Comparison of ENCODE assay signal across 19 cellular contexts in the genomic region with DNA sequence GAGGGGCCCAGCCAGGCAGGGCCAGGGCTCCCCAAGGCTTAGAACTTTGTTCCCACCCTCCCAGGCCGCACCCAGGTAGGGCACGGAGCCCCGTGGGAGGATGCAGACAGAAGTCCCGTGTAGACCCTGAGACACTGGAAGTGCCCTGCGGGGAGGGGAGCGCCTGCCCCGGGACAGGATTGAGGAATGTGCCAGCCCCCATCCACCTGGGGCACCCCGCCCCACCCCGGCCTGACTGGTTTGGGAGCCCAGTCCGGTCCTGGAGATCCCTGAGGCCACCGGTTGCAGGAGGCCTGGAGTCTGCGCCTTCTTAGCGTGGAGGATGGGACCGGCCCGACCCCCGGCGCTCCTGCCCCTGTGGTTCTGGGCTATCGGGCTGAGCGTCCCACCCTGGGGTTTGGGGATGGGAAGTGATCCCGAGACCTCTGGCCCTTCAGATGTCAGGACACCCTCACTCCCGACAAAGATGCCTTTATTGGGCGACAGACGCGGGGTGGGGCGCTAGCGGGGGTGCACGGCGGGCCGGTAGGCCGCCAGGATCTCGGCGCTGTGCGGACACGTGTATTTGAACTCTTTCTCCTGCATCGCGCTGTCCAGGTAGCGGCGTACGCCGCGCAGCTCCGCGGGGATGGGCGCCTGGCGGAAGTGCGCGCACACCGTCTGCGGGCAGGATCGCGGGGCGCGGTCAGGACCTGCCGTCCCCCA. TPM values are rescaled to one million over a fixed set of nuclear protein-coding genes. Genes with fewer than 3 reads are reported as not detected.
A peak's percentile ranks its signal among the peaks of the same experiment; 100 is the strongest.
DNase-seq lines count a peak whose midpoint lies in the region; ATAC-seq, FAIRE-seq and TF ChIP-seq lines count a peak whose summit lies in the region.
"Had no signal": no experiment of that assay in that cellular context is flagged by ENCODE, and none has a peak within 500 bp of the region (broad histone marks: within the 10 kb centered on the region; RNA-seq: fewer than 3 reads in every experiment).

No MANE protein-coding gene starts in this region.

- peaks cover 5% of the 10 kb centered on the region for H3K27me3 Mint-ChIP-seq in activated CD8-positive, alpha-beta T cell treated with anti-CD3 and anti-CD28 coated beads for 36 hours

- CTCF ChIA-PET in activated CD8-positive, alpha-beta T cell treated with anti-CD3 and anti-CD28 coated beads for 36 hours (lab: Charles Lee) = interaction anchor here (1.3 to 5.8 kb wide), 5 partner anchors 35 to 70 kb away, joined by 3 to 48 read pairs (median 8); partner anchors contain the start of gene ABCA2

- H3K9me3 ChIP-seq in BLaER1 treated with 17β-estradiol and CSF1 and Interleukin-3, amounts not matched to agents 10 nM and 100 nM (replicated peaks in 1 of 11) = no peaks in the 10 kb centered on the region
- H3K9me3 ChIP-seq in keratinocyte (ENCODE audit: control insufficient read depth, low read depth, low read length) (no peaks in the 10 kb centered on the region), gastrocnemius medialis (no peaks in the 10 kb centered on the region)

- in situ Hi-C loops in gastrocnemius medialis (cut with MboI; ENCODE audit: low sequenced_read_pairs in 4 of 4) = no loop called here

- POLR2A ChIA-PET in activated CD8-positive, alpha-beta T cell treated with anti-CD3 and anti-CD28 coated beads for 36 hours (lab: Charles Lee) = interaction anchor here (0.8 to 1.4 kb wide), 4 partner anchors 9 to 111 kb away, joined by 3 to 5 read pairs (median 3); no protein-coding TSS in a partner anchor

- H3K4me2 ChIP-seq in BLaER1 treated with 17β-estradiol and CSF1 and Interleukin-3, amounts not matched to agents 10 nM and 100 nM = peak overlapping the region; percentile 96 to 100 (median 99); a peak in 18 of 22 replicates
- peak overlapping the region; percentile 32 for H3K4me2 ChIP-seq in keratinocyte (ENCODE audit: control insufficient read depth, extremely low read depth, insufficient read depth, low read depth, low read length)

- peaks cover 0 to 19% (median 8%) of the 10 kb centered on the region in 11 experiments; a peak in 10 of 22 replicates for H3K36me3 ChIP-seq in BLaER1 treated with 17β-estradiol and CSF1 and Interleukin-3, amounts not matched to agents 10 nM and 100 nM
- H3K36me3 ChIP-seq in keratinocyte (ENCODE audit: control insufficient read depth in 2 of 2, extremely low read depth in 1 of 2, insufficient read depth in 2 of 2, low read length in 2 of 2) (peaks cover 0 to 10% of the 10 kb centered on the region in 2 experiments), gastrocnemius medialis (peaks cover 0 to 7% of the 10 kb centered on the region in 2 donors)

- no peaks in the 10 kb centered on the region for H3K9me3 Mint-ChIP-seq in activated CD8-positive, alpha-beta T cell treated with anti-CD3 and anti-CD28 coated beads for 36 hours

- intact Hi-C loops in activated CD8-positive, alpha-beta T cell treated with anti-CD3 and anti-CD28 coated beads for 36 hours (cut with micrococcal nuclease) = no loop called here
- intact Hi-C loops in gastrocnemius medialis (cut with DNase I; ENCODE audit: low total_unique reads) = loop anchor here (5.0 kb wide), 1 partner anchor 147 kb away; the partner anchor contains the start of gene PHPT1

- peaks cover 0 to 32% (median 11%) of the 10 kb centered on the region in 11 experiments; a peak in 14 of 22 replicates for H4K20me1 ChIP-seq in BLaER1 treated with 17β-estradiol and CSF1 and Interleukin-3, amounts not matched to agents 10 nM and 100 nM
- peaks cover 3% of the 10 kb centered on the region for H4K20me1 ChIP-seq in keratinocyte (ENCODE audit: control insufficient read depth, extremely low read depth, insufficient read depth, low read length)

- H3K27ac Mint-ChIP-seq in activated CD8-positive, alpha-beta T cell treated with anti-CD3 and anti-CD28 coated beads for 36 hours = no peak overlapping the region

- H3K36me3 Mint-ChIP-seq in activated CD8-positive, alpha-beta T cell treated with anti-CD3 and anti-CD28 coated beads for 36 hours (ENCODE audit: low read depth) = peaks cover 6% of the 10 kb centered on the region

- DNase-seq in activated CD8-positive, alpha-beta T cell treated with anti-CD3 and anti-CD28 coated beads for 36 hours = no peak
- DNase-seq in keratinocyte (ENCODE audit: low read depth, low spot score) (no peak), gastrocnemius medialis (no peak), GM12891 (ENCODE audit: insufficient read length, low spot score) (no peak)
- DNase-seq: activated CD4-positive, alpha-beta T cell treated with anti-CD3 and anti-CD28 coated beads, Interleukin-2, amount 50 U/mL, for 4 hours; effector memory CD4-positive, alpha-beta T cell; foreskin fibroblast; HCEC 1CT; IMR-90; NCI-H2171 treated with DMSO at 0.1 percent for 48 hours; nucleus accumbens; RPMI8226; stimulated activated naive CD4-positive, alpha-beta T cell treated with Interleukin-2 at 50 U/mL for 16 hours had no signal

- peak overlapping the region; percentile 90 for H3K27ac ChIP-seq in 22Rv1
- 0 out of 22 replicates have a peak overlapping the region, but pooled peaks of 1 of the 11 experiments have one; percentile 14 for H3K27ac ChIP-seq in BLaER1 treated with 17β-estradiol and CSF1 and Interleukin-3, amounts not matched to agents 10 nM and 100 nM
- no peak overlapping the region for H3K27ac ChIP-seq in keratinocyte (ENCODE audit: control insufficient read depth, insufficient read depth, low read length)
- H3K27ac ChIP-seq in gastrocnemius medialis = no peak overlapping the region

- H3K4me1 Mint-ChIP-seq in activated CD8-positive, alpha-beta T cell treated with anti-CD3 and anti-CD28 coated beads for 36 hours (ENCODE audit: low read depth) = peaks cover 41% of the 10 kb centered on the region

- H3K4me1 ChIP-seq in BLaER1 treated with 17β-estradiol and CSF1 and Interleukin-3, amounts not matched to agents 10 nM and 100 nM = peaks cover 54 to 73% (median 64%) of the 10 kb centered on the region in 10 experiments
- H3K4me1 ChIP-seq in keratinocyte (ENCODE audit: control insufficient read depth, extremely low read depth, insufficient read depth, low read length) = peaks cover 43% of the 10 kb centered on the region
- peaks cover 6 to 12% of the 10 kb centered on the region in 2 donors for H3K4me1 ChIP-seq in gastrocnemius medialis

- FAIRE-seq in keratinocyte (lab: Jason Lieb, UNC) = no peak
- FAIRE-seq in GM12891 (lab: Jason Lieb, UNC) = no peak

- H3K79me2 ChIP-seq in keratinocyte (ENCODE audit: control insufficient read depth, insufficient read depth, low read length) = no peaks in the 10 kb centered on the region

- H3K27me3 ChIP-seq in BLaER1 treated with 17β-estradiol and CSF1 and Interleukin-3, amounts not matched to agents 10 nM and 100 nM = no peaks in the 10 kb centered on the region; a peak in 2 of 22 replicates
- H3K27me3 ChIP-seq in keratinocyte (ENCODE audit: control insufficient read depth, extremely low read depth, insufficient read depth, low read length) = no peaks in the 10 kb centered on the region
- peaks cover 14 to 19% (median 18%) of the 10 kb centered on the region in 3 donors for H3K27me3 ChIP-seq in gastrocnemius medialis

- ATAC-seq in activated CD8-positive, alpha-beta T cell treated with anti-CD3 and anti-CD28 coated beads for 36 hours = no peak
- ATAC-seq in HG02938 (IDR thresholded peaks at IDR 0.05; ENCODE audit: unreplicated experiment) = no peak
- ATAC-seq in GM21723 (IDR thresholded peaks at IDR 0.05; ENCODE audit: unreplicated experiment) = no peak
- no peak for ATAC-seq in gastrocnemius medialis

- H3K4me3 ChIP-seq in BLaER1 treated with 17β-estradiol and CSF1 and Interleukin-3, amounts not matched to agents 10 nM and 100 nM = peak overlapping the region in 1 of 10 experiments; percentile 85; a peak in 1 of 20 replicates
- H3K4me3 ChIP-seq in keratinocyte (ENCODE audit: control insufficient read depth in 2 of 3, extremely low read depth in 1 of 3, insufficient read depth in 2 of 3, low read depth in 1 of 3, low read length in 3 of 3) (peak overlapping the region in 2 of 3 experiments; percentile 7 to 33), gastrocnemius medialis (no peak overlapping the region)

- H3K9ac ChIP-seq in BLaER1 treated with 17β-estradiol and CSF1 and Interleukin-3, amounts not matched to agents 10 nM and 100 nM = peak overlapping the region in 8 of 11 experiments; percentile 82 to 90 (median 85); a peak in 10 of 22 replicates
- H3K9ac ChIP-seq in keratinocyte (ENCODE audit: control insufficient read depth, extremely low read depth, insufficient read depth, low read length) = no peak overlapping the region

- peak overlapping the region; percentile 86 for H3K4me3 Mint-ChIP-seq in activated CD8-positive, alpha-beta T cell treated with anti-CD3 and anti-CD28 coated beads for 36 hours

- no peak for TF ChIP-seq POLR2A in gastrocnemius medialis (IDR thresholded peaks at IDR 0.05)
- TF ChIP-seq POLR2A in GM12891 (IDR thresholded peaks at IDR 0.05; ENCODE audit: low read depth, low read length) = no peak

- TF ChIP-seq CTCF in 22Rv1 (IDR thresholded peaks at IDR 0.05) = no peak
- TF ChIP-seq CTCF in activated CD8-positive, alpha-beta T cell treated with anti-CD3 and anti-CD28 coated beads for 36 hours (IDR thresholded peaks at IDR 0.05) = no peak
- no peak for TF ChIP-seq CTCF in keratinocyte (optimal IDR thresholded peaks at IDR 0.05 in 1 of 3, IDR thresholded peaks at IDR 0.05 in 1 of 3, conservative IDR thresholded peaks at IDR 0.05 in 1 of 3; ENCODE audit: extremely low read depth in 1 of 3, insufficient read depth in 2 of 3, low read length in 3 of 3)
- no peak for TF ChIP-seq CTCF in gastrocnemius medialis (IDR thresholded peaks at IDR 0.05 in 4 of 5, conservative IDR thresholded peaks at IDR 0.05 in 1 of 5)

- H3K9me1 ChIP-seq in keratinocyte (ENCODE audit: control insufficient read depth, extremely low read depth, insufficient read depth, low read length) = no peaks in the 10 kb centered on the region

- dilution Hi-C loops in keratinocyte (cut with MboI; ENCODE audit: extremely low pct_ligation_motif_present, low sequenced_read_pairs) = no loop called here

- no peak overlapping the region for H2AFZ ChIP-seq in keratinocyte (ENCODE audit: control insufficient read depth, low read length)

RNA-seq across cellular contexts. Expression of gene CLIC3, which starts 2.0 kb away (rescaled TPM):
- total RNA-seq in activated CD8-positive, alpha-beta T cell treated with anti-CD3 and anti-CD28 coated beads for 36 hours = not detected
- 5.5 to 36.0 TPM (median 9.4 TPM) in 3 replicates for polyA plus RNA-seq in keratinocyte
- polyA plus RNA-seq in keratinocyte (2011; ENCODE audit: low read depth) = 24.5 TPM
- polyA plus RNA-seq in keratinocyte (2011; cell fraction: cytosol; rRNA removed) = 11.0 and 44.2 TPM in 2 replicates
- polyA plus RNA-seq in keratinocyte (2011; cell fraction: nucleus; rRNA removed) = 12.5 and 21.9 TPM in 2 replicates
- polyA plus RNA-seq in keratinocyte (2012; ENCODE audit: low replicate concordance) = 19.4 and 127 TPM in 2 replicates
- polyA minus RNA-seq in keratinocyte = 1.1 to 5.3 TPM (median 2.4 TPM) in 3 replicates
- polyA minus RNA-seq in keratinocyte (2011; cell fraction: cytosol; rRNA and poly(A)+ RNA removed) = 22.4 TPM
- 4.2 and 7.2 TPM in 2 replicates for polyA minus RNA-seq in keratinocyte (2011; cell fraction: nucleus; rRNA and poly(A)+ RNA removed)
- total RNA-seq in gastrocnemius medialis = under 1 TPM in 1 of 4 donors, not detected in 3; 0.36 TPM
- polyA plus RNA-seq in GM12891 (2012; ENCODE audit: low read depth, missing spikeins) = 0.09 TPM

RNA-seq across cellular contexts. Expression of gene PAXX, which starts 2.1 kb away (rescaled TPM):
- total RNA-seq in activated CD8-positive, alpha-beta T cell treated with anti-CD3 and anti-CD28 coated beads for 36 hours = 10 to 100 TPM; 60.5 to 61.8 TPM
- polyA plus RNA-seq in keratinocyte = 11.2 to 14.6 TPM (median 13.6 TPM) in 3 replicates
- polyA plus RNA-seq in keratinocyte (2011; ENCODE audit: low read depth) = 7.8 TPM
- 3.6 and 10.1 TPM in 2 replicates for polyA plus RNA-seq in keratinocyte (2011; cell fraction: cytosol; rRNA removed)
- polyA plus RNA-seq in keratinocyte (2011; cell fraction: nucleus; rRNA removed) = 25.9 and 35.5 TPM in 2 replicates
- polyA plus RNA-seq in keratinocyte (2012; ENCODE audit: low replicate concordance) = 11.3 and 18.4 TPM in 2 replicates
- polyA minus RNA-seq in keratinocyte = 1.1 to 2.7 TPM (median 1.6 TPM) in 3 replicates
- 13.0 TPM for polyA minus RNA-seq in keratinocyte (2011; cell fraction: cytosol; rRNA and poly(A)+ RNA removed)
- polyA minus RNA-seq in keratinocyte (2011; cell fraction: nucleus; rRNA and poly(A)+ RNA removed) = 3.3 and 4.0 TPM in 2 replicates
- 10 to 100 TPM; 10.8 to 15.6 (median 14.6) TPM for total RNA-seq in gastrocnemius medialis
- polyA plus RNA-seq in GM12891 (2012; ENCODE audit: low read depth, missing spikeins) = 26.4 TPM

RNA-seq across cellular contexts. Expression of gene LCNL1, which starts 11.5 kb away (rescaled TPM):
- total RNA-seq in activated CD8-positive, alpha-beta T cell treated with anti-CD3 and anti-CD28 coated beads for 36 hours = not detected
- not detected in 3 replicates for polyA plus RNA-seq in keratinocyte
- polyA plus RNA-seq in keratinocyte (2011; ENCODE audit: low read depth) = not detected
- not detected in 2 replicates for polyA plus RNA-seq in keratinocyte (2011; cell fraction: cytosol; rRNA removed)
- polyA plus RNA-seq in keratinocyte (2011; cell fraction: nucleus; rRNA removed) = not detected in 2 replicates
- not detected in 2 replicates for polyA plus RNA-seq in keratinocyte (2012; ENCODE audit: low replicate concordance)
- not detected in 3 replicates for polyA minus RNA-seq in keratinocyte
- polyA minus RNA-seq in keratinocyte (2011; cell fraction: cytosol; rRNA and poly(A)+ RNA removed) = not detected
- not detected in 2 replicates for polyA minus RNA-seq in keratinocyte (2011; cell fraction: nucleus; rRNA and poly(A)+ RNA removed)
- total RNA-seq in gastrocnemius medialis = under 1 TPM in 1 of 4 donors, not detected in 3; 0.10 TPM
- not detected for polyA plus RNA-seq in GM12891 (2012; ENCODE audit: low read depth, missing spikeins)
- total RNA-seq: Daoy, IMR-90 had no signal
- polyA plus RNA-seq: CD14-positive monocyte had no signal

RNA-seq across cellular contexts. Expression of gene PTGDS, which starts 17.0 kb away (rescaled TPM):
- not detected for total RNA-seq in activated CD8-positive, alpha-beta T cell treated with anti-CD3 and anti-CD28 coated beads for 36 hours
- polyA plus RNA-seq in keratinocyte = not detected in 3 replicates
- not detected for polyA plus RNA-seq in keratinocyte (2011; ENCODE audit: low read depth)
- polyA plus RNA-seq in keratinocyte (2011; cell fraction: cytosol; rRNA removed) = not detected in 2 replicates
- polyA plus RNA-seq in keratinocyte (2011; cell fraction: nucleus; rRNA removed) = not detected in 2 replicates
- polyA plus RNA-seq in keratinocyte (2012; ENCODE audit: low replicate concordance) = 0.39 TPM in 1 of 2 replicates, not detected in the other
- polyA minus RNA-seq in keratinocyte = not detected in 3 replicates
- not detected for polyA minus RNA-seq in keratinocyte (2011; cell fraction: cytosol; rRNA and poly(A)+ RNA removed)
- polyA minus RNA-seq in keratinocyte (2011; cell fraction: nucleus; rRNA and poly(A)+ RNA removed) = not detected in 2 replicates
- 10 to 100 TPM in 3 of 4 donors, 1 to 10 TPM in 1; 2.3 to 35.2 (median 27.0) TPM for total RNA-seq in gastrocnemius medialis
- not detected for polyA plus RNA-seq in GM12891 (2012; ENCODE audit: low read depth, missing spikeins)
- total RNA-seq: Daoy, IMR-90 had no signal

RNA-seq across cellular contexts. Expression of gene ABCA2, which starts 33.7 kb away (rescaled TPM):
- 10 to 100 TPM; 11.8 to 16.2 TPM for total RNA-seq in activated CD8-positive, alpha-beta T cell treated with anti-CD3 and anti-CD28 coated beads for 36 hours
- 1.3 to 4.2 TPM (median 1.4 TPM) in 3 replicates for polyA plus RNA-seq in keratinocyte
- polyA plus RNA-seq in keratinocyte (2011; ENCODE audit: low read depth) = 16.1 TPM
- 1.1 and 2.1 TPM in 2 replicates for polyA plus RNA-seq in keratinocyte (2011; cell fraction: cytosol; rRNA removed)
- polyA plus RNA-seq in keratinocyte (2011; cell fraction: nucleus; rRNA removed) = 13.2 and 21.6 TPM in 2 replicates
- 3.5 and 8.9 TPM in 2 replicates for polyA plus RNA-seq in keratinocyte (2012; ENCODE audit: low replicate concordance)
- 3.2 to 16.3 TPM (median 4.1 TPM) in 3 replicates for polyA minus RNA-seq in keratinocyte
- 13.2 TPM for polyA minus RNA-seq in keratinocyte (2011; cell fraction: cytosol; rRNA and poly(A)+ RNA removed)
- polyA minus RNA-seq in keratinocyte (2011; cell fraction: nucleus; rRNA and poly(A)+ RNA removed) = 12.9 and 16.3 TPM in 2 replicates
- 10 to 100 TPM; 14.1 to 20.0 (median 16.7) TPM for total RNA-seq in gastrocnemius medialis
- 3.1 TPM for polyA plus RNA-seq in GM12891 (2012; ENCODE audit: low read depth, missing spikeins)

Comparison
In these comparisons a context has a peak if more than half of its experiments do, and no peak if none do; other contexts are left out.
1. H3K4me3 ChIP-seq: peak in keratinocyte (2 of 3); none in gastrocnemius medialis (0 of 4).